ENCODE assay signal across 1 cellular context in genomic region chr17:38322156-38322779, GRCh38.
TF ChIP-seq lines count a peak whose summit lies in the region.

No MANE protein-coding gene starts in this region.

TF ChIP-seq in H1, 55 proteins besides CTCF, POLR2A, EP300 and RAD21:
- no peak for TF ChIP-seq CREB1 (IDR thresholded peaks at IDR 0.05)
